8 cellular contexts compared by ENCODE assay signal in genomic region chr6:93417421-93417996, GRCh38. TPM values are rescaled to one million over a fixed set of nuclear protein-coding genes. Genes with fewer than 3 reads are reported as not detected.
A peak's percentile ranks its signal among the peaks of the same experiment; 100 is the strongest.
DNase-seq lines count a peak whose midpoint lies in the region; ATAC-seq and TF ChIP-seq lines count a peak whose summit lies in the region.

No MANE protein-coding gene starts in this region.

- H3K27me3 Mint-ChIP-seq in memory B cell: peaks cover 9% of the 10 kb centered on the region

- TF ChIP-seq CTCF in 22Rv1 (IDR thresholded peaks at IDR 0.05): peak; percentile 36; the same call in 1 of the 2 replicates
- TF ChIP-seq CTCF in astrocyte of the cerebellum (IDR thresholded peaks at IDR 0.05; ENCODE audit: low read depth, low read length, missing control alignments): peak; percentile 39
- TF ChIP-seq CTCF in vagina (IDR thresholded peaks at IDR 0.05): no peak

- DNase-seq in H4 (ENCODE audit: low spot score) (peak; percentile 15), astrocyte of the cerebellum (ENCODE audit: low read depth) (no peak), memory B cell (ENCODE audit: low spot score in 2 of 2) (no peak), vagina (ENCODE audit: extremely low spot score in 2 of 2) (no peak), Karpas-422 (no peak)
- DNase-seq in NK-92 treated with Interleukin-12 subunit alpha and Interleukin-12 subunit beta, amount 100 ng/mL, for 24 hours (lab: John Stamatoyannopoulos, UW): no peak

- TF ChIP-seq POLR2A in vagina (IDR thresholded peaks at IDR 0.05): no peak

- H3K36me3 Mint-ChIP-seq in memory B cell: no peaks in the 10 kb centered on the region

- H3K9me3 ChIP-seq in vagina: no peaks in the 10 kb centered on the region
- H3K9me3 ChIP-seq in Karpas-422 (ENCODE audit: low read length): peaks cover 8% of the 10 kb centered on the region

- no peaks in the 10 kb centered on the region for H3K9me3 Mint-ChIP-seq in memory B cell

- no peak overlapping the region for H3K27ac Mint-ChIP-seq in memory B cell

- in situ Hi-C loops in astrocyte of the cerebellum (cut with HindIII; ENCODE audit: low sequenced_read_pairs): no loop called here

- peaks cover 28% of the 10 kb centered on the region for H3K4me1 ChIP-seq in vagina
- H3K4me1 ChIP-seq in Karpas-422 (ENCODE audit: low read length): no peaks in the 10 kb centered on the region

- H3K4me2 ChIP-seq in Karpas-422 (ENCODE audit: low read depth, low read length, poor library complexity, severe bottlenecking): no peak overlapping the region

- H2AFZ ChIP-seq in Karpas-422 (ENCODE audit: low read length): no peak overlapping the region

- ATAC-seq in memory B cell (ENCODE audit: low read depth) (no peak), HG03139 (IDR thresholded peaks at IDR 0.05; ENCODE audit: unreplicated experiment) (no peak)

- H3K4me1 Mint-ChIP-seq in memory B cell: peaks cover 4% of the 10 kb centered on the region

- H3K4me3 ChIP-seq in astrocyte of the cerebellum (ENCODE audit: low read depth, low read length): peak overlapping the region; percentile 60
- H3K4me3 ChIP-seq in vagina: peak overlapping the region; percentile 47 to 62
- H3K4me3 ChIP-seq in Karpas-422 (ENCODE audit: low read length): no peak overlapping the region

- H3K27ac ChIP-seq in 22Rv1: peak overlapping the region; percentile 96
- H3K27ac ChIP-seq in vagina: peak overlapping the region; percentile 86
- no peak overlapping the region for H3K27ac ChIP-seq in Karpas-422 (ENCODE audit: low read length)

- intact Hi-C loops in vagina (cut with DNase I): no loop called here

- H4K20me1 ChIP-seq in Karpas-422 (ENCODE audit: insufficient read depth, low read depth, low read length): no peaks in the 10 kb centered on the region

- H3K27me3 ChIP-seq in vagina: peaks cover 7% of the 10 kb centered on the region
- no peaks in the 10 kb centered on the region for H3K27me3 ChIP-seq in Karpas-422 (ENCODE audit: low read length)

- no peaks in the 10 kb centered on the region for H3K79me2 ChIP-seq in Karpas-422 (ENCODE audit: low read length)

- no peak overlapping the region for H3K9ac ChIP-seq in Karpas-422 (ENCODE audit: low read length)

- no peaks in the 10 kb centered on the region for H3K36me3 ChIP-seq in vagina
- no peaks in the 10 kb centered on the region for H3K36me3 ChIP-seq in Karpas-422 (ENCODE audit: insufficient read depth, low read length)

- no peaks in the 10 kb centered on the region for H3K9me2 ChIP-seq in Karpas-422 (replicated peaks; ENCODE audit: insufficient read depth, low read length)

- peak overlapping the region; percentile 17 for H3K4me3 Mint-ChIP-seq in memory B cell

RNA-seq across cellular contexts. Expression of gene EPHA7, which starts 1.9 kb away (rescaled TPM):
- 1.7 and 5.6 TPM in 2 replicates for total RNA-seq in H4 (2014; rRNA removed; shearing (Covaris generic))
- 2.7 TPM for total RNA-seq in vagina
- total RNA-seq in Karpas-422 (2014; rRNA removed; shearing (Covaris generic); ENCODE audit: low replicate concordance): not detected in 2 replicates

Comparison
In these comparisons a context has a peak if more than half of its experiments do, and no peak if none do; other contexts are left out.
1. CTCF ChIP-seq: peak in 22Rv1 (single experiment) and astrocyte of the cerebellum (single experiment); none in vagina (0 of 3).